ENCODE assay signal across 1 cellular context in the genomic region with DNA sequence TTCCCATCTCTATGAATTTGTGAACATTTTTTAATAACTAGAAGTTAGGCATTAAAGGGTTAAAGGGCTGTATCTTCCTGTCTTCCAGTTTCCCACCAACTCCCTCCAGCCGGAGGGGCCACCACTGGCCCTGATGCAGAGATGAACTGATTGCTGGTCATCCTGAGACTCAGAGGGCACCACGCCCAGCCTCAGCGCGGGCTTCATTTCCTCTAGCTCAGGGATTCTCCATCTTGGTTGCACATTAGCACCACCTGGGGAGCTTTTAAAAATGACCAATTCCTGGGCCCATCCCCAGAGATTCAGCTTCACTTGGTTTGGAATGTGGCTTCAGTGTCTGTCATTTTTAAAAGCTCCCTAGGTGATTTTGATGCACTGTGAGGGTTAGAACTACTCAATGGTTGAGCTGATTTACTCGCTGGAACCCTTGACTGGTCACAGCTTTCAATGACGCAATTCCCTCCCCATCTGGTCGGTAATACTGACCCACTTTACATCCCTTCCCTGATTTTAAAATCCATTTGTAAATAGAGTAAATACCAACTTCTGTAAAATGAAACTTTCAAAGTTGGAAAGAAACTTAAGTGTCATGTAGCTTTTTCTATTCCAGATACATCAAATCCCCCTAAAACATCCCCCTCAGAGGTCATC.
TF ChIP-seq lines count a peak whose summit lies in the region.

No MANE protein-coding gene starts in this region.

TF ChIP-seq in K562, 482 proteins besides CTCF, POLR2A, EP300 and RAD21 (continues in another document):
- TF ChIP-seq PRPF4 (IDR thresholded peaks at IDR 0.05; ENCODE audit: insufficient read depth, low read depth, low read length, poor library complexity, severe bottlenecking) = no peak
- TF ChIP-seq ZNF766 (CRISPR knock-in tag; conservative IDR thresholded peaks at IDR 0.05) = 0 out of 2 replicates have a peak, but pooled peaks have one; percentile 53
- TF ChIP-seq MAFG (tag; conservative IDR thresholded peaks at IDR 0.05) = no peak
- TF ChIP-seq POLR2H (tag; IDR thresholded peaks at IDR 0.05; ENCODE audit: low read depth) = no peak
- TF ChIP-seq HLTF (IDR thresholded peaks at IDR 0.05) = no peak
- TF ChIP-seq POLR2B (IDR thresholded peaks at IDR 0.05; ENCODE audit: low read depth, partially characterized antibody) = no peak
- TF ChIP-seq, protein P1, sequence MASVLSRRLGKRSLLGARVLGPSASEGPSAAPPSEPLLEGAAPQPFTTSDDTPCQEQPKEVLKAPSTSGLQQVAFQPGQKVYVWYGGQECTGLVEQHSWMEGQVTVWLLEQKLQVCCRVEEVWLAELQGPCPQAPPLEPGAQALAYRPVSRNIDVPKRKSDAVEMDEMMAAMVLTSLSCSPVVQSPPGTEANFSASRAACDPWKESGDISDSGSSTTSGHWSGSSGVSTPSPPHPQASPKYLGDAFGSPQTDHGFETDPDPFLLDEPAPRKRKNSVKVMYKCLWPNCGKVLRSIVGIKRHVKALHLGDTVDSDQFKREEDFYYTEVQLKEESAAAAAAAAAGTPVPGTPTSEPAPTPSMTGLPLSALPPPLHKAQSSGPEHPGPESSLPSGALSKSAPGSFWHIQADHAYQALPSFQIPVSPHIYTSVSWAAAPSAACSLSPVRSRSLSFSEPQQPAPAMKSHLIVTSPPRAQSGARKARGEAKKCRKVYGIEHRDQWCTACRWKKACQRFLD (CRISPR knock-in tag; IDR thresholded peaks at IDR 0.05) = 0 out of 2 replicates have a peak, but pooled peaks have one; percentile 46
- no peak; the same call in 1 of the 2 replicates for TF ChIP-seq GABPA (tag; conservative IDR thresholded peaks at IDR 0.05; ENCODE audit: low read depth)
- TF ChIP-seq ZNF384 (IDR thresholded peaks at IDR 0.05; ENCODE audit: low read depth, low read length) = no peak
- no peak for TF ChIP-seq ARHGAP35 (IDR thresholded peaks at IDR 0.05; ENCODE audit: partially characterized antibody)
- TF ChIP-seq ELF4 (CRISPR knock-in tag; IDR thresholded peaks at IDR 0.05) = no peak
- no peak for TF ChIP-seq TBL1XR1 (IDR thresholded peaks at IDR 0.05; ENCODE audit: low read length in 2 of 2)
- TF ChIP-seq TARDBP (IDR thresholded peaks at IDR 0.05) = no peak
- 0 out of 2 replicates have a peak, but pooled peaks have one; percentile 63 for TF ChIP-seq ZNF197 (CRISPR knock-in tag; IDR thresholded peaks at IDR 0.05; ENCODE audit: low read depth)
- TF ChIP-seq, protein P2, sequence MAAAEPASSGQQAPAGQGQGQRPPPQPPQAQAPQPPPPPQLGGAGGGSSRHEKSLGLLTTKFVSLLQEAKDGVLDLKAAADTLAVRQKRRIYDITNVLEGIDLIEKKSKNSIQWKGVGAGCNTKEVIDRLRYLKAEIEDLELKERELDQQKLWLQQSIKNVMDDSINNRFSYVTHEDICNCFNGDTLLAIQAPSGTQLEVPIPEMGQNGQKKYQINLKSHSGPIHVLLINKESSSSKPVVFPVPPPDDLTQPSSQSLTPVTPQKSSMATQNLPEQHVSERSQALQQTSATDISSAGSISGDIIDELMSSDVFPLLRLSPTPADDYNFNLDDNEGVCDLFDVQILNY (CRISPR knock-in tag; IDR thresholded peaks at IDR 0.05) = no peak
- no peak for TF ChIP-seq HSF4 (CRISPR knock-in tag; IDR thresholded peaks at IDR 0.05; ENCODE audit: borderline replicate concordance)
- TF ChIP-seq ZNF707 (CRISPR knock-in tag; conservative IDR thresholded peaks at IDR 0.05) = no peak
- no peak for TF ChIP-seq GABPB1 (CRISPR knock-in tag; IDR thresholded peaks at IDR 0.05)
- TF ChIP-seq YY1 (IDR thresholded peaks at IDR 0.05; ENCODE audit: borderline replicate concordance in 1 of 3, control insufficient read depth in 1 of 3, extremely low read depth in 1 of 3, insufficient read depth in 3 of 3, insufficient read length in 1 of 3, insufficient replicate concordance in 2 of 3, low read depth in 1 of 3, low read length in 2 of 3) = peak in 1 of 3 experiments; percentile 63
- TF ChIP-seq CTBP1 (IDR thresholded peaks at IDR 0.05; ENCODE audit: borderline replicate concordance) = peak; percentile 71
- peak; percentile 37; the same call in 1 of the 2 replicates for TF ChIP-seq ATF7 (IDR thresholded peaks at IDR 0.05)
- TF ChIP-seq C11orf30 (IDR thresholded peaks at IDR 0.05; ENCODE audit: low read depth) = no peak
- peak; percentile 72 for TF ChIP-seq CEBPB (tag; IDR thresholded peaks at IDR 0.05)
- TF ChIP-seq, protein P3, sequence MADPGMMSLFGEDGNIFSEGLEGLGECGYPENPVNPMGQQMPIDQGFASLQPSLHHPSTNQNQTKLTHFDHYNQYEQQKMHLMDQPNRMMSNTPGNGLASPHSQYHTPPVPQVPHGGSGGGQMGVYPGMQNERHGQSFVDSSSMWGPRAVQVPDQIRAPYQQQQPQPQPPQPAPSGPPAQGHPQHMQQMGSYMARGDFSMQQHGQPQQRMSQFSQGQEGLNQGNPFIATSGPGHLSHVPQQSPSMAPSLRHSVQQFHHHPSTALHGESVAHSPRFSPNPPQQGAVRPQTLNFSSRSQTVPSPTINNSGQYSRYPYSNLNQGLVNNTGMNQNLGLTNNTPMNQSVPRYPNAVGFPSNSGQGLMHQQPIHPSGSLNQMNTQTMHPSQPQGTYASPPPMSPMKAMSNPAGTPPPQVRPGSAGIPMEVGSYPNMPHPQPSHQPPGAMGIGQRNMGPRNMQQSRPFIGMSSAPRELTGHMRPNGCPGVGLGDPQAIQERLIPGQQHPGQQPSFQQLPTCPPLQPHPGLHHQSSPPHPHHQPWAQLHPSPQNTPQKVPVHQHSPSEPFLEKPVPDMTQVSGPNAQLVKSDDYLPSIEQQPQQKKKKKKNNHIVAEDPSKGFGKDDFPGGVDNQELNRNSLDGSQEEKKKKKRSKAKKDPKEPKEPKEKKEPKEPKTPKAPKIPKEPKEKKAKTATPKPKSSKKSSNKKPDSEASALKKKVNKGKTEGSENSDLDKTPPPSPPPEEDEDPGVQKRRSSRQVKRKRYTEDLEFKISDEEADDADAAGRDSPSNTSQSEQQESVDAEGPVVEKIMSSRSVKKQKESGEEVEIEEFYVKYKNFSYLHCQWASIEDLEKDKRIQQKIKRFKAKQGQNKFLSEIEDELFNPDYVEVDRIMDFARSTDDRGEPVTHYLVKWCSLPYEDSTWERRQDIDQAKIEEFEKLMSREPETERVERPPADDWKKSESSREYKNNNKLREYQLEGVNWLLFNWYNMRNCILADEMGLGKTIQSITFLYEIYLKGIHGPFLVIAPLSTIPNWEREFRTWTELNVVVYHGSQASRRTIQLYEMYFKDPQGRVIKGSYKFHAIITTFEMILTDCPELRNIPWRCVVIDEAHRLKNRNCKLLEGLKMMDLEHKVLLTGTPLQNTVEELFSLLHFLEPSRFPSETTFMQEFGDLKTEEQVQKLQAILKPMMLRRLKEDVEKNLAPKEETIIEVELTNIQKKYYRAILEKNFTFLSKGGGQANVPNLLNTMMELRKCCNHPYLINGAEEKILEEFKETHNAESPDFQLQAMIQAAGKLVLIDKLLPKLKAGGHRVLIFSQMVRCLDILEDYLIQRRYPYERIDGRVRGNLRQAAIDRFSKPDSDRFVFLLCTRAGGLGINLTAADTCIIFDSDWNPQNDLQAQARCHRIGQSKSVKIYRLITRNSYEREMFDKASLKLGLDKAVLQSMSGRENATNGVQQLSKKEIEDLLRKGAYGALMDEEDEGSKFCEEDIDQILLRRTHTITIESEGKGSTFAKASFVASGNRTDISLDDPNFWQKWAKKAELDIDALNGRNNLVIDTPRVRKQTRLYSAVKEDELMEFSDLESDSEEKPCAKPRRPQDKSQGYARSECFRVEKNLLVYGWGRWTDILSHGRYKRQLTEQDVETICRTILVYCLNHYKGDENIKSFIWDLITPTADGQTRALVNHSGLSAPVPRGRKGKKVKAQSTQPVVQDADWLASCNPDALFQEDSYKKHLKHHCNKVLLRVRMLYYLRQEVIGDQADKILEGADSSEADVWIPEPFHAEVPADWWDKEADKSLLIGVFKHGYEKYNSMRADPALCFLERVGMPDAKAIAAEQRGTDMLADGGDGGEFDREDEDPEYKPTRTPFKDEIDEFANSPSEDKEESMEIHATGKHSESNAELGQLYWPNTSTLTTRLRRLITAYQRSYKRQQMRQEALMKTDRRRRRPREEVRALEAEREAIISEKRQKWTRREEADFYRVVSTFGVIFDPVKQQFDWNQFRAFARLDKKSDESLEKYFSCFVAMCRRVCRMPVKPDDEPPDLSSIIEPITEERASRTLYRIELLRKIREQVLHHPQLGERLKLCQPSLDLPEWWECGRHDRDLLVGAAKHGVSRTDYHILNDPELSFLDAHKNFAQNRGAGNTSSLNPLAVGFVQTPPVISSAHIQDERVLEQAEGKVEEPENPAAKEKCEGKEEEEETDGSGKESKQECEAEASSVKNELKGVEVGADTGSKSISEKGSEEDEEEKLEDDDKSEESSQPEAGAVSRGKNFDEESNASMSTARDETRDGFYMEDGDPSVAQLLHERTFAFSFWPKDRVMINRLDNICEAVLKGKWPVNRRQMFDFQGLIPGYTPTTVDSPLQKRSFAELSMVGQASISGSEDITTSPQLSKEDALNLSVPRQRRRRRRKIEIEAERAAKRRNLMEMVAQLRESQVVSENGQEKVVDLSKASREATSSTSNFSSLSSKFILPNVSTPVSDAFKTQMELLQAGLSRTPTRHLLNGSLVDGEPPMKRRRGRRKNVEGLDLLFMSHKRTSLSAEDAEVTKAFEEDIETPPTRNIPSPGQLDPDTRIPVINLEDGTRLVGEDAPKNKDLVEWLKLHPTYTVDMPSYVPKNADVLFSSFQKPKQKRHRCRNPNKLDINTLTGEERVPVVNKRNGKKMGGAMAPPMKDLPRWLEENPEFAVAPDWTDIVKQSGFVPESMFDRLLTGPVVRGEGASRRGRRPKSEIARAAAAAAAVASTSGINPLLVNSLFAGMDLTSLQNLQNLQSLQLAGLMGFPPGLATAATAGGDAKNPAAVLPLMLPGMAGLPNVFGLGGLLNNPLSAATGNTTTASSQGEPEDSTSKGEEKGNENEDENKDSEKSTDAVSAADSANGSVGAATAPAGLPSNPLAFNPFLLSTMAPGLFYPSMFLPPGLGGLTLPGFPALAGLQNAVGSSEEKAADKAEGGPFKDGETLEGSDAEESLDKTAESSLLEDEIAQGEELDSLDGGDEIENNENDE (IDR thresholded peaks at IDR 0.05; ENCODE audit: low read depth, low read length) = no peak
- no peak for TF ChIP-seq LEF1 (IDR thresholded peaks at IDR 0.05)
- TF ChIP-seq ZNF175 (CRISPR knock-in tag; IDR thresholded peaks at IDR 0.05; ENCODE audit: low read depth) = peak; percentile 90
- 0 out of 2 replicates have a peak, but pooled peaks have one; percentile 8 for TF ChIP-seq SMC3 (conservative IDR thresholded peaks at IDR 0.05; ENCODE audit: insufficient read depth, low read depth, low read length)
- no peak for TF ChIP-seq E2F3 (CRISPR knock-in tag; IDR thresholded peaks at IDR 0.05)
- no peak for TF ChIP-seq ZNF561 (CRISPR knock-in tag; conservative IDR thresholded peaks at IDR 0.05)
- TF ChIP-seq, protein P4, sequence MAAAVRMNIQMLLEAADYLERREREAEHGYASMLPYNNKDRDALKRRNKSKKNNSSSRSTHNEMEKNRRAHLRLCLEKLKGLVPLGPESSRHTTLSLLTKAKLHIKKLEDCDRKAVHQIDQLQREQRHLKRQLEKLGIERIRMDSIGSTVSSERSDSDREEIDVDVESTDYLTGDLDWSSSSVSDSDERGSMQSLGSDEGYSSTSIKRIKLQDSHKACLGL (CRISPR knock-in tag; IDR thresholded peaks at IDR 0.05; ENCODE audit: borderline replicate concordance, poor library complexity, severe bottlenecking) = no peak
- no peak for TF ChIP-seq HNRNPL (IDR thresholded peaks at IDR 0.05; ENCODE audit: low read depth, low read length)
- TF ChIP-seq, protein P5, sequence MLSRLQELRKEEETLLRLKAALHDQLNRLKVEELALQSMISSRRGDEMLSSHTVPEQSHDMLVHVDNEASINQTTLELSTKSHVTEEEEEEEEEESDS (CRISPR knock-in tag; IDR thresholded peaks at IDR 0.05) = no peak
- TF ChIP-seq, protein P6, sequence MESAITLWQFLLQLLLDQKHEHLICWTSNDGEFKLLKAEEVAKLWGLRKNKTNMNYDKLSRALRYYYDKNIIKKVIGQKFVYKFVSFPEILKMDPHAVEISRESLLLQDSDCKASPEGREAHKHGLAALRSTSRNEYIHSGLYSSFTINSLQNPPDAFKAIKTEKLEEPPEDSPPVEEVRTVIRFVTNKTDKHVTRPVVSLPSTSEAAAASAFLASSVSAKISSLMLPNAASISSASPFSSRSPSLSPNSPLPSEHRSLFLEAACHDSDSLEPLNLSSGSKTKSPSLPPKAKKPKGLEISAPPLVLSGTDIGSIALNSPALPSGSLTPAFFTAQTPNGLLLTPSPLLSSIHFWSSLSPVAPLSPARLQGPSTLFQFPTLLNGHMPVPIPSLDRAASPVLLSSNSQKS (CRISPR knock-in tag; IDR thresholded peaks at IDR 0.05) = no peak
- TF ChIP-seq, protein P7, sequence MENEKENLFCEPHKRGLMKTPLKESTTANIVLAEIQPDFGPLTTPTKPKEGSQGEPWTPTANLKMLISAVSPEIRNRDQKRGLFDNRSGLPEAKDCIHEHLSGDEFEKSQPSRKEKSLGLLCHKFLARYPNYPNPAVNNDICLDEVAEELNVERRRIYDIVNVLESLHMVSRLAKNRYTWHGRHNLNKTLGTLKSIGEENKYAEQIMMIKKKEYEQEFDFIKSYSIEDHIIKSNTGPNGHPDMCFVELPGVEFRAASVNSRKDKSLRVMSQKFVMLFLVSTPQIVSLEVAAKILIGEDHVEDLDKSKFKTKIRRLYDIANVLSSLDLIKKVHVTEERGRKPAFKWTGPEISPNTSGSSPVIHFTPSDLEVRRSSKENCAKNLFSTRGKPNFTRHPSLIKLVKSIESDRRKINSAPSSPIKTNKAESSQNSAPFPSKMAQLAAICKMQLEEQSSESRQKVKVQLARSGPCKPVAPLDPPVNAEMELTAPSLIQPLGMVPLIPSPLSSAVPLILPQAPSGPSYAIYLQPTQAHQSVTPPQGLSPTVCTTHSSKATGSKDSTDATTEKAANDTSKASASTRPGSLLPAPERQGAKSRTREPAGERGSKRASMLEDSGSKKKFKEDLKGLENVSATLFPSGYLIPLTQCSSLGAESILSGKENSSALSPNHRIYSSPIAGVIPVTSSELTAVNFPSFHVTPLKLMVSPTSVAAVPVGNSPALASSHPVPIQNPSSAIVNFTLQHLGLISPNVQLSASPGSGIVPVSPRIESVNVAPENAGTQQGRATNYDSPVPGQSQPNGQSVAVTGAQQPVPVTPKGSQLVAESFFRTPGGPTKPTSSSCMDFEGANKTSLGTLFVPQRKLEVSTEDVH (IDR thresholded peaks at IDR 0.05; ENCODE audit: low read depth, partially characterized antibody) = no peak
